In the genomic region with DNA sequence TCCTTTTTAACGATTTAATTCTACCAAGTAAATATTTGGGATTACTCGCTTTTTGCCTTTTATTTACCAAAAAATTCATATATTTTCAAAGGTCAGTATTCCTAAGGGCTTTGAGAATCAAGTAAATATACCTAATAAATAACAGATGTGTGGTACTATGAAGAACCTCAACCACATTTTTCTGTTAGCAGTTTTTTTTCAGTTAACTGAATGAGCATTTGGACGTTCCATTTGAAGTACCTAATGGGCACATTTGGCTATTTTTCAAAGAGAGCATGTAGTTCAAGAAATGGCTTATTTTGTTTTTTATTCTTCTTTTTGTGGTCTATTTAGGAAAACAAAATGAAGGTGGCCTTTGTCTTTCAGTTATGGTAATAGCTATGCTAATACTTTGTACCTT, we compare ENCODE assay signal across 21 cellular contexts.
DNase-seq lines count a peak whose midpoint lies in the region; ATAC-seq, FAIRE-seq and TF ChIP-seq lines count a peak whose summit lies in the region.
"Had no signal": no experiment of that assay in that cellular context is flagged by ENCODE, and none has a peak within 500 bp of the region (broad histone marks: within the 10 kb centered on the region; RNA-seq: fewer than 3 reads in every experiment).

No MANE protein-coding gene starts in this region.

- peak; percentile 4 for DNase-seq in AG09309 (ENCODE audit: low read depth)
- peak; percentile 31 for DNase-seq in GM04503 (ENCODE audit: low read depth)
- peak; percentile 65 for DNase-seq in fibroblast of mammary gland (ENCODE audit: low read depth)
- DNase-seq in stimulated activated naive CD4-positive, alpha-beta T cell (lab: John Stamatoyannopoulos, UW): no peak
- DNase-seq in AML-193 (lab: John Stamatoyannopoulos, UW): no peak
- DNase-seq in amygdala (lab: John Stamatoyannopoulos, UW): no peak
- DNase-seq: 8988T, DMS79 treated with DMSO at 0.1 percent for 48 hours, HFFc6, Karpas-422, MG63, NCI-H1048, NCI-H1436, NCI-H1930, NCI-H2171 treated with DMSO at 0.1 percent for 48 hours had no signal

- no peak overlapping the region for H3K4me3 ChIP-seq in AG09309 (ENCODE audit: control insufficient read depth, low read depth, low read length)
- no peak overlapping the region for H3K4me3 ChIP-seq in fibroblast of mammary gland (ENCODE audit: control insufficient read depth, low read depth, low read length)
- H3K4me3 ChIP-seq: MG63, SJSA1 had no signal

- ATAC-seq in HG03139 (IDR thresholded peaks at IDR 0.05; ENCODE audit: unreplicated experiment): no peak
- ATAC-seq: Panc1 had no signal

- TF ChIP-seq CTCF in AG09309 (IDR thresholded peaks at IDR 0.05; ENCODE audit: control insufficient read depth, insufficient read depth, low read depth, low read length, missing control alignments) (no peak), fibroblast of mammary gland (conservative IDR thresholded peaks at IDR 0.05; ENCODE audit: control insufficient read depth, insufficient read depth, low read depth, low read length) (no peak)

- peak; percentile 41 for FAIRE-seq in TTC549 (lab: Jason Lieb, UNC)
- FAIRE-seq: GM19239, H1 had no signal

Comparison
In these comparisons a context has a peak if more than half of its experiments do, and no peak if none do; other contexts are left out.
1. DNase-seq: peak in AG09309 (single experiment), GM04503 (single experiment) and fibroblast of mammary gland (single experiment); none in stimulated activated naive CD4-positive, alpha-beta T cell (0 of 6), AML-193 (0 of 2) and amygdala (0 of 56).